8 cellular contexts compared by ENCODE assay signal in genomic region chr1:243253211-243253926, GRCh38. TPM values are rescaled to one million over a fixed set of nuclear protein-coding genes. Genes with fewer than 3 reads are reported as not detected.
DNase-seq lines count a peak whose midpoint lies in the region; ATAC-seq, FAIRE-seq and TF ChIP-seq lines count a peak whose summit lies in the region.

No MANE protein-coding gene starts in this region.

- TF ChIP-seq CTCF in A673 (conservative IDR thresholded peaks at IDR 0.05; ENCODE audit: low read depth, low read length) (no peak), spleen (IDR thresholded peaks at IDR 0.05 in 8 of 11, conservative IDR thresholded peaks at IDR 0.05 in 3 of 11) (no peak)

- H3K36me3 Mint-ChIP-seq in activated CD4-positive, alpha-beta memory T cell treated with anti-CD3 and anti-CD28 coated beads, Interleukin-2, amount 10 ng/mL, durations not matched to agents 7 days and 5 days (ENCODE audit: low read depth) = peaks cover 3% of the 10 kb centered on the region

- H3K9me3 Mint-ChIP-seq in activated CD4-positive, alpha-beta memory T cell treated with anti-CD3 and anti-CD28 coated beads, Interleukin-2, amount 10 ng/mL, durations not matched to agents 7 days and 5 days = no peaks in the 10 kb centered on the region

- no peak for ATAC-seq in GM18519 (IDR thresholded peaks at IDR 0.05; ENCODE audit: low FRiP score, unreplicated experiment)

- intact Hi-C loops in A673 (cut with micrococcal nuclease; ENCODE audit: unreplicated experiment) (no loop called here), spleen (cut with DNase I; ENCODE audit: low total_unique reads) (no loop called here)

- FAIRE-seq in GM18507 (lab: Jason Lieb, UNC) = peak; percentile 26

- POLR2A ChIA-PET in A673 (lab: Charles Lee; ENCODE audit: low non-redundant PET) = no interaction called here
- POLR2A ChIA-PET in activated CD4-positive, alpha-beta memory T cell treated with anti-CD3 and anti-CD28 coated beads, Interleukin-2, amount 10 ng/mL, durations not matched to agents 7 days and 5 days (lab: Charles Lee) = interaction anchor here (3.5 kb wide), 1 partner anchor 152 kb away, joined by 16 read pairs; no protein-coding TSS in a partner anchor

- peak overlapping the region; percentile 81 for H3K4me3 ChIP-seq in A673 (ENCODE audit: low read depth, low read length, poor library complexity, severe bottlenecking)
- H3K4me3 ChIP-seq in iPS-11a (ENCODE audit: low read depth, low read length) = peak overlapping the region; percentile 82
- peak overlapping the region; percentile 44 to 97 (median 80) for H3K4me3 ChIP-seq in spleen

- H3K9me3 ChIP-seq in A673 (ENCODE audit: low read depth, low read length, poor library complexity, severe bottlenecking) = no peaks in the 10 kb centered on the region
- no peaks in the 10 kb centered on the region for H3K9me3 ChIP-seq in spleen

- H3K27ac ChIP-seq in A673 (ENCODE audit: low read depth, low read length, poor library complexity, severe bottlenecking) = peak overlapping the region; percentile 59
- H3K27ac ChIP-seq in spleen = peak overlapping the region; percentile 97 to 99 (median 98)

- H3K27me3 Mint-ChIP-seq in activated CD4-positive, alpha-beta memory T cell treated with anti-CD3 and anti-CD28 coated beads, Interleukin-2, amount 10 ng/mL, durations not matched to agents 7 days and 5 days = no peaks in the 10 kb centered on the region

- peak overlapping the region; percentile 45 for H3K4me3 Mint-ChIP-seq in activated CD4-positive, alpha-beta memory T cell treated with anti-CD3 and anti-CD28 coated beads, Interleukin-2, amount 10 ng/mL, durations not matched to agents 7 days and 5 days

- H3K36me3 ChIP-seq in A673 (ENCODE audit: insufficient read depth, low read length, poor library complexity, severe bottlenecking) (no peaks in the 10 kb centered on the region), spleen (no peaks in the 10 kb centered on the region)

- no peak for DNase-seq in A673 (ENCODE audit: low spot score)
- DNase-seq in GM18507 (ENCODE audit: extremely low spot score, insufficient read length, low read depth) = no peak
- no peak for DNase-seq in activated CD4-positive, alpha-beta memory T cell treated with anti-CD3 and anti-CD28 coated beads, Interleukin-2, amount 10 ng/mL, durations not matched to agents 7 days and 5 days
- no peak for DNase-seq in spleen
- DNase-seq in nucleus accumbens (lab: John Stamatoyannopoulos, UW) = no peak
- no peak for DNase-seq in SHP77 treated with DMSO at 0.1 percent for 48 hours (lab: John Stamatoyannopoulos, UW)

- TSS peak; percentile 56 for BruUV-seq in A673 (replicated peaks; lab: Mats Ljungman, UMichigan)

- H3K4me1 Mint-ChIP-seq in activated CD4-positive, alpha-beta memory T cell treated with anti-CD3 and anti-CD28 coated beads, Interleukin-2, amount 10 ng/mL, durations not matched to agents 7 days and 5 days = peaks cover 24% of the 10 kb centered on the region

- CTCF ChIA-PET in A673 (lab: Charles Lee) = no interaction called here
- CTCF ChIA-PET in activated CD4-positive, alpha-beta memory T cell treated with anti-CD3 and anti-CD28 coated beads, Interleukin-2, amount 10 ng/mL, durations not matched to agents 7 days and 5 days (lab: Charles Lee) = no interaction called here

- H3K27me3 ChIP-seq in A673 (replicated peaks; ENCODE audit: insufficient read depth, low read depth, low read length, poor library complexity) (no peaks in the 10 kb centered on the region), spleen (replicated peaks in 1 of 7) (no peaks in the 10 kb centered on the region)

- peaks cover 7% of the 10 kb centered on the region for H3K4me1 ChIP-seq in A673 (ENCODE audit: insufficient read depth, low read length, poor library complexity, severe bottlenecking)
- peaks cover 22 to 86% (median 57%) of the 10 kb centered on the region in 6 donors for H3K4me1 ChIP-seq in spleen

- 10 to 16% (median 11%) methylated on average over 8 of the region's 8 CpGs for WGBS in spleen, 5 donors

- TF ChIP-seq POLR2A in spleen (IDR thresholded peaks at IDR 0.05) = no peak

- H3K27ac Mint-ChIP-seq in activated CD4-positive, alpha-beta memory T cell treated with anti-CD3 and anti-CD28 coated beads, Interleukin-2, amount 10 ng/mL, durations not matched to agents 7 days and 5 days = peak overlapping the region; percentile 22

RNA-seq across cellular contexts. Expression of gene CEP170, which starts 1.7 kb away (rescaled TPM):
- total RNA-seq in A673 (2021) (62.4 and 67.8 TPM in 2 replicates), spleen (10 to 100 TPM; 59.5 to 92.8 (median 81.7) TPM)
- total RNA-seq in activated CD4-positive, alpha-beta memory T cell treated with anti-CD3 and anti-CD28 coated beads, Interleukin-2, amount 10 ng/mL, durations not matched to agents 7 days and 5 days = 10 to 100 TPM; 22.5 to 24.4 TPM
- polyA plus RNA-seq in spleen = 10 to 100 TPM; 17.3 to 21.2 (median 18.0) TPM

RNA-seq across cellular contexts. Expression of gene SDCCAG8, which starts 2.5 kb away (rescaled TPM):
- total RNA-seq in A673 (2021) (9.1 and 9.7 TPM in 2 replicates), spleen (10 to 100 TPM; 37.5 to 79.3 (median 55.1) TPM)
- 10 to 100 TPM; 18.8 to 20.3 TPM for total RNA-seq in activated CD4-positive, alpha-beta memory T cell treated with anti-CD3 and anti-CD28 coated beads, Interleukin-2, amount 10 ng/mL, durations not matched to agents 7 days and 5 days
- polyA plus RNA-seq in spleen = 10 to 100 TPM; 14.8 to 25.4 (median 18.9) TPM
